Comparison of ENCODE assay signal across 22 cellular contexts in the genomic region with DNA sequence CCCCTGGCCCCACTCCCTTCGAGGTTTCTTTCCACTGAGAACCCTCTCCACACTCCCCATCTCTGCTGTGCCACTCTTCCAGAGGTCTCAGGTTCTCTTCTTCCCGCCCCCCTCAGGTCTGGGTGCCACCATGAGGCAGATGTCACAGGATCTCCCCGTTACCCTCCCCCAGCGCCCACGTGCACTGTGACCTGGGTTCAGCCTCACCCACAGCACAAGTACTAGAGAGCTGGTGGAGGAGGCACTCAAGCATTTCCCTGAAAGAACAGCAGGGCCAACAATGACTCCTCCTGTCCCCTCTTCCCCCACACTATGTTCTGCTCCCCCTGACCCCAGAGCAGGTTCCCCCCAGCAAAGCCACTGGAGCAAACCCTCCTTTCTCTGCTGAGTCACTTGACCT.
DNase-seq lines count a peak whose midpoint lies in the region; ATAC-seq and FAIRE-seq lines count a peak whose summit lies in the region.
"Had no signal": no experiment of that assay in that cellular context is flagged by ENCODE, and none has a peak within 500 bp of the region (broad histone marks: within the 10 kb centered on the region; RNA-seq: fewer than 3 reads in every experiment).

No MANE protein-coding gene starts in this region.

- no peaks in the 10 kb centered on the region for H3K36me3 Mint-ChIP-seq in stimulated activated effector memory CD8-positive, alpha-beta T cell treated with anti-CD3 and anti-CD28 coated beads, Interleukin-12 subunit alpha, Interleukin-12 subunit beta, amount 100 ng/mL, for 72 hours
- H3K36me3 Mint-ChIP-seq: activated naive CD4-positive, alpha-beta T cell treated with anti-CD3 and anti-CD28 coated beads, Interleukin-2, amount 10 ng/mL, durations not matched to agents 7 days and 5 days; WTC11 had no signal

- peak; percentile 67 for ATAC-seq in stimulated activated effector memory CD8-positive, alpha-beta T cell treated with anti-CD3 and anti-CD28 coated beads, Interleukin-12 subunit alpha, Interleukin-12 subunit beta, amount 100 ng/mL, for 72 hours
- no peak for ATAC-seq in HG03571 (IDR thresholded peaks at IDR 0.05; ENCODE audit: unreplicated experiment)
- ATAC-seq: left cardiac atrium had no signal

- no peaks in the 10 kb centered on the region for H3K9me3 Mint-ChIP-seq in stimulated activated effector memory CD8-positive, alpha-beta T cell treated with anti-CD3 and anti-CD28 coated beads, Interleukin-12 subunit alpha, Interleukin-12 subunit beta, amount 100 ng/mL, for 72 hours
- H3K9me3 Mint-ChIP-seq: activated naive CD4-positive, alpha-beta T cell treated with anti-CD3 and anti-CD28 coated beads, Interleukin-2, amount 10 ng/mL, durations not matched to agents 7 days and 5 days; T-helper 2 cell treated with Interferon-gamma antibody and Interleukin-4, amounts not matched to agents 5 μg/mL and 100 μg/mL, for 36 hours; WTC11 had no signal

- peaks cover 16% of the 10 kb centered on the region for H3K4me1 Mint-ChIP-seq in stimulated activated effector memory CD8-positive, alpha-beta T cell treated with anti-CD3 and anti-CD28 coated beads, Interleukin-12 subunit alpha, Interleukin-12 subunit beta, amount 100 ng/mL, for 72 hours
- H3K4me1 Mint-ChIP-seq: activated naive CD4-positive, alpha-beta T cell treated with anti-CD3 and anti-CD28 coated beads, Interleukin-2, amount 10 ng/mL, durations not matched to agents 7 days and 5 days; B cell had no signal

- peak overlapping the region; percentile 15 for H3K4me3 Mint-ChIP-seq in stimulated activated effector memory CD8-positive, alpha-beta T cell treated with anti-CD3 and anti-CD28 coated beads, Interleukin-12 subunit alpha, Interleukin-12 subunit beta, amount 100 ng/mL, for 72 hours
- H3K4me3 Mint-ChIP-seq: activated naive CD4-positive, alpha-beta T cell treated with anti-CD3 and anti-CD28 coated beads, Interleukin-2, amount 10 ng/mL, durations not matched to agents 7 days and 5 days; B cell; T-helper 2 cell treated with Interferon-gamma antibody and Interleukin-4, amounts not matched to agents 5 μg/mL and 100 μg/mL, for 36 hours; WTC11 had no signal

- DNase-seq in NCI-H2107 treated with DMSO at 0.1 percent for 48 hours (lab: John Stamatoyannopoulos, UW; ENCODE audit: unreplicated experiment) (peak; percentile 23), NCI-H2107 (lab: John Stamatoyannopoulos, UW) (no peak), RCC 7860 (ENCODE audit: low spot score) (peak; percentile 67), left kidney (ENCODE audit: low read depth, low spot score) (peak; percentile 67), islet precursor cell (no peak), HUDEP-2 (lab: John Stamatoyannopoulos, UW; ENCODE audit: unreplicated experiment in 76 of 76) (no peak)
- DNase-seq in stimulated activated effector memory CD8-positive, alpha-beta T cell treated with anti-CD3 and anti-CD28 coated beads, Interleukin-12 subunit alpha, Interleukin-12 subunit beta, amount 100 ng/mL, for 72 hours (ENCODE audit: low spot score in 2 of 2): no peak
- DNase-seq: 8988T; activated CD4-positive, alpha-beta T cell treated with anti-CD3 and anti-CD28 coated beads, Interleukin-2, amount 50 U/mL, for 48 hours; activated naive CD4-positive, alpha-beta T cell treated with anti-CD3 and anti-CD28 coated beads, Interleukin-2, amount 10 ng/mL, durations not matched to agents 7 days and 5 days; activated T-cell treated with anti-CD3 and anti-CD28 coated beads, Interleukin-2, amount 50 U/mL, for 1 hour; Caco-2; cerebellar nuclear complex; EL; foreskin melanocyte; left cardiac atrium; stimulated activated CD4-positive, alpha-beta T cell treated with anti-CD3 and anti-CD28 coated beads, Interleukin-4, amount 100 ng/mL, for 4 hours; uterus had no signal

- peak; percentile 76 for FAIRE-seq in RCC 7860 (lab: Jason Lieb, UNC)

- H3K27ac Mint-ChIP-seq in stimulated activated effector memory CD8-positive, alpha-beta T cell treated with anti-CD3 and anti-CD28 coated beads, Interleukin-12 subunit alpha, Interleukin-12 subunit beta, amount 100 ng/mL, for 72 hours: peak overlapping the region; percentile 86
- H3K27ac Mint-ChIP-seq: activated naive CD4-positive, alpha-beta T cell treated with anti-CD3 and anti-CD28 coated beads, Interleukin-2, amount 10 ng/mL, durations not matched to agents 7 days and 5 days; B cell; T-helper 2 cell treated with Interferon-gamma antibody and Interleukin-4, amounts not matched to agents 5 μg/mL and 100 μg/mL, for 36 hours; WTC11 had no signal

Comparison
In these comparisons a context has a peak if more than half of its experiments do, and no peak if none do; other contexts are left out.
1. DNase-seq: peak in NCI-H2107 treated with DMSO at 0.1 percent for 48 hours (single experiment), RCC 7860 (single experiment) and left kidney (single experiment); none in NCI-H2107 (single experiment), stimulated activated effector memory CD8-positive, alpha-beta T cell treated with anti-CD3 and anti-CD28 coated beads, Interleukin-12 subunit alpha, Interleukin-12 subunit beta, amount 100 ng/mL, for 72 hours (0 of 2), islet precursor cell (single experiment) and HUDEP-2 (0 of 76).